In genomic region chr16:11762431-11762830, GRCh38 we compare ENCODE assay signal across 17 cellular contexts.
"Had no signal": no experiment of that assay in that cellular context is flagged by ENCODE, and none has a peak within 500 bp of the region (broad histone marks: within the 10 kb centered on the region; RNA-seq: fewer than 3 reads in every experiment).

No MANE protein-coding gene starts in this region.

- FAIRE-seq: frontal cortex, small intestine had no signal

- H3K4me1 Mint-ChIP-seq: neural crest cell had no signal

- H3K4me3 Mint-ChIP-seq: naive thymus-derived CD4-positive, alpha-beta T cell; neural crest cell had no signal

- ATAC-seq: esophagus mucosa; heart left ventricle; left colon; left ventricle myocardium superior; naive thymus-derived CD4-positive, alpha-beta T cell had no signal

- DNase-seq: cortex of kidney; dorsolateral prefrontal cortex; effector CD8-positive, alpha-beta T cell; heart left ventricle; hippocampal formation; left colon; left ventricle myocardium superior; naive thymus-derived CD4-positive, alpha-beta T cell; posterior cingulate gyrus; small intestine; stimulated activated CD4-positive, alpha-beta T cell treated with anti-CD3 and anti-CD28 coated beads, Interleukin-12 subunit alpha, Interleukin-12 subunit beta, amount 100 ng/mL, for 4 hours; stimulated activated naive CD4-positive, alpha-beta T cell; trophoblast cell had no signal

- H3K9me3 Mint-ChIP-seq: naive thymus-derived CD4-positive, alpha-beta T cell; neural crest cell had no signal

- H3K9me3 ChIP-seq: heart left ventricle, right atrium auricular region had no signal

- H3K27ac ChIP-seq: dorsolateral prefrontal cortex, heart left ventricle, right atrium auricular region had no signal

- H3K27me3 Mint-ChIP-seq: naive thymus-derived CD4-positive, alpha-beta T cell had no signal

- H3K27me3 ChIP-seq: dorsolateral prefrontal cortex, heart left ventricle, right atrium auricular region had no signal

- H3K4me3 ChIP-seq: dorsolateral prefrontal cortex, heart left ventricle, right atrium auricular region had no signal
